In the genomic region with DNA sequence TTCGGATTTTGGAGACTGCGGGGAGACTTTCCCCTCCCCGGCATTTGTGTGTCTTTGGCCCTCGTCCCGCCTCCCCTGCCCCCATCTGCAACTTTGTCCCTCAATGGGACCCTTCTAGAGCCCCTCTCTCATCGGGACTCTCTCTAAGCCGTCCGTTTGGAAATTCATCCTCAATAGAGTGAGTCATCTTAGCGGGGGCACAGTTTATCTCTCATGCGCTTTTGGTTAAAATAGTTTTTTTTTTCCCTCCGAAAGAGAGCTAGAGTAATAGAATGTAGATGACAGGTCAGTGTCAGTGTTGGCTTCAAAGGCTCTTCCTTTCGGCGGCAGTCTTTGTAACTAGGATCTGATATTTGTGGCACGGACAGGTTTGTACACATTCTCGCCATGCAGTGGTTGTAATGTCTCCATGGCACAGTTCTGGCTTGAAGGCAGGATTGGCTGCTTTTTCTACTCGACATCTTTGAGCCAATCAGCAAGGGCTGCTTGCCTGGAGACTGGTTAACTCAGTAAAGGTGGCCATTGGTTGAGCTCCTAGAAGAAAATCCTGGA, we compare ENCODE assay signal across 1 cellular context.
TF ChIP-seq lines count a peak whose summit lies in the region.

No MANE protein-coding gene starts in this region.

TF ChIP-seq in K562, 482 proteins besides CTCF, POLR2A, EP300 and RAD21 (continued from another document and continues in another):
- TF ChIP-seq EWSR1 (IDR thresholded peaks at IDR 0.05; ENCODE audit: borderline replicate concordance, low read depth, partially characterized antibody) (no peak), XRCC4 (IDR thresholded peaks at IDR 0.05; ENCODE audit: extremely low read depth, insufficient read depth, insufficient read length) (no peak), ZNF707 (CRISPR knock-in tag; conservative IDR thresholded peaks at IDR 0.05) (no peak), MEF2A (IDR thresholded peaks at IDR 0.05; ENCODE audit: control insufficient read depth, low read depth, low read length) (no peak), ZNF134 (CRISPR knock-in tag; conservative IDR thresholded peaks at IDR 0.05) (no peak), FOS (IDR thresholded peaks at IDR 0.05; ENCODE audit: extremely low read depth, insufficient read length) (peak; percentile 65), NR2C1 (IDR thresholded peaks at IDR 0.05) (no peak), NR2C1 (tag; IDR thresholded peaks at IDR 0.05) (no peak), PTTG1 (tag; IDR thresholded peaks at IDR 0.05; ENCODE audit: low read depth) (no peak), LARP7 (IDR thresholded peaks at IDR 0.05) (no peak), HOMEZ (CRISPR knock-in tag; IDR thresholded peaks at IDR 0.05) (no peak), ETS2 (tag; IDR thresholded peaks at IDR 0.05; ENCODE audit: borderline replicate concordance, poor library complexity, severe bottlenecking) (no peak), CREM (IDR thresholded peaks at IDR 0.05; ENCODE audit: low read depth) (no peak; the same call in 1 of the 2 replicates), CTBP1 (IDR thresholded peaks at IDR 0.05; ENCODE audit: borderline replicate concordance) (no peak), FOXK1 (CRISPR knock-in tag; IDR thresholded peaks at IDR 0.05; ENCODE audit: borderline replicate concordance) (no peak), ZNF436 (CRISPR knock-in tag; IDR thresholded peaks at IDR 0.05) (no peak), NR0B1 (IDR thresholded peaks at IDR 0.05; ENCODE audit: partially characterized antibody) (no peak), SREBF1 (IDR thresholded peaks at IDR 0.05; ENCODE audit: borderline replicate concordance, low read depth, low read length) (no peak), RCOR1 (IDR thresholded peaks at IDR 0.05; ENCODE audit: borderline replicate concordance in 1 of 2, low read depth in 2 of 2, low read length in 2 of 2) (0 out of 4 replicates have a peak, but pooled peaks of 1 of the 2 experiments have one; percentile 15), ZNF408 (CRISPR knock-in tag; IDR thresholded peaks at IDR 0.05; ENCODE audit: low read depth) (no peak), GTF2F1 (IDR thresholded peaks at IDR 0.05; ENCODE audit: low read depth, low read length) (no peak), CHCHD3 (CRISPR knock-in tag; IDR thresholded peaks at IDR 0.05) (no peak), HDGF (IDR thresholded peaks at IDR 0.05) (no peak), MLLT1 (IDR thresholded peaks at IDR 0.05) (no peak), ZBTB7A (IDR thresholded peaks at IDR 0.05; ENCODE audit: borderline replicate concordance, control insufficient read depth, low read depth, low read length) (peak; percentile 78), CBX1 (IDR thresholded peaks at IDR 0.05; ENCODE audit: low read depth) (no peak), TCF15 (CRISPR knock-in tag; IDR thresholded peaks at IDR 0.05) (0 out of 2 replicates have a peak, but pooled peaks have one; percentile 38), ZSCAN32 (CRISPR knock-in tag; IDR thresholded peaks at IDR 0.05) (no peak), SNRNP70 (optimal IDR thresholded peaks at IDR 0.05; ENCODE audit: low read depth, low read length) (no peak), ZNF639 (CRISPR knock-in tag; conservative IDR thresholded peaks at IDR 0.05 in 1 of 2, IDR thresholded peaks at IDR 0.05 in 1 of 2) (no peak), CHD2 (IDR thresholded peaks at IDR 0.05; ENCODE audit: low read depth, low read length) (no peak), NRF1 (conservative IDR thresholded peaks at IDR 0.05 in 1 of 2, IDR thresholded peaks at IDR 0.05 in 1 of 2) (no peak), HLTF (IDR thresholded peaks at IDR 0.05) (no peak), ELF1 (tag; IDR thresholded peaks at IDR 0.05) (no peak)
- TF ChIP-seq, protein P1, sequence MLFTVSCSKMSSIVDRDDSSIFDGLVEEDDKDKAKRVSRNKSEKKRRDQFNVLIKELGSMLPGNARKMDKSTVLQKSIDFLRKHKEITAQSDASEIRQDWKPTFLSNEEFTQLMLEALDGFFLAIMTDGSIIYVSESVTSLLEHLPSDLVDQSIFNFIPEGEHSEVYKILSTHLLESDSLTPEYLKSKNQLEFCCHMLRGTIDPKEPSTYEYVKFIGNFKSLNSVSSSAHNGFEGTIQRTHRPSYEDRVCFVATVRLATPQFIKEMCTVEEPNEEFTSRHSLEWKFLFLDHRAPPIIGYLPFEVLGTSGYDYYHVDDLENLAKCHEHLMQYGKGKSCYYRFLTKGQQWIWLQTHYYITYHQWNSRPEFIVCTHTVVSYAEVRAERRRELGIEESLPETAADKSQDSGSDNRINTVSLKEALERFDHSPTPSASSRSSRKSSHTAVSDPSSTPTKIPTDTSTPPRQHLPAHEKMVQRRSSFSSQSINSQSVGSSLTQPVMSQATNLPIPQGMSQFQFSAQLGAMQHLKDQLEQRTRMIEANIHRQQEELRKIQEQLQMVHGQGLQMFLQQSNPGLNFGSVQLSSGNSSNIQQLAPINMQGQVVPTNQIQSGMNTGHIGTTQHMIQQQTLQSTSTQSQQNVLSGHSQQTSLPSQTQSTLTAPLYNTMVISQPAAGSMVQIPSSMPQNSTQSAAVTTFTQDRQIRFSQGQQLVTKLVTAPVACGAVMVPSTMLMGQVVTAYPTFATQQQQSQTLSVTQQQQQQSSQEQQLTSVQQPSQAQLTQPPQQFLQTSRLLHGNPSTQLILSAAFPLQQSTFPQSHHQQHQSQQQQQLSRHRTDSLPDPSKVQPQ (CRISPR knock-in tag; IDR thresholded peaks at IDR 0.05; ENCODE audit: borderline replicate concordance): no peak
- TF ChIP-seq, protein P2, sequence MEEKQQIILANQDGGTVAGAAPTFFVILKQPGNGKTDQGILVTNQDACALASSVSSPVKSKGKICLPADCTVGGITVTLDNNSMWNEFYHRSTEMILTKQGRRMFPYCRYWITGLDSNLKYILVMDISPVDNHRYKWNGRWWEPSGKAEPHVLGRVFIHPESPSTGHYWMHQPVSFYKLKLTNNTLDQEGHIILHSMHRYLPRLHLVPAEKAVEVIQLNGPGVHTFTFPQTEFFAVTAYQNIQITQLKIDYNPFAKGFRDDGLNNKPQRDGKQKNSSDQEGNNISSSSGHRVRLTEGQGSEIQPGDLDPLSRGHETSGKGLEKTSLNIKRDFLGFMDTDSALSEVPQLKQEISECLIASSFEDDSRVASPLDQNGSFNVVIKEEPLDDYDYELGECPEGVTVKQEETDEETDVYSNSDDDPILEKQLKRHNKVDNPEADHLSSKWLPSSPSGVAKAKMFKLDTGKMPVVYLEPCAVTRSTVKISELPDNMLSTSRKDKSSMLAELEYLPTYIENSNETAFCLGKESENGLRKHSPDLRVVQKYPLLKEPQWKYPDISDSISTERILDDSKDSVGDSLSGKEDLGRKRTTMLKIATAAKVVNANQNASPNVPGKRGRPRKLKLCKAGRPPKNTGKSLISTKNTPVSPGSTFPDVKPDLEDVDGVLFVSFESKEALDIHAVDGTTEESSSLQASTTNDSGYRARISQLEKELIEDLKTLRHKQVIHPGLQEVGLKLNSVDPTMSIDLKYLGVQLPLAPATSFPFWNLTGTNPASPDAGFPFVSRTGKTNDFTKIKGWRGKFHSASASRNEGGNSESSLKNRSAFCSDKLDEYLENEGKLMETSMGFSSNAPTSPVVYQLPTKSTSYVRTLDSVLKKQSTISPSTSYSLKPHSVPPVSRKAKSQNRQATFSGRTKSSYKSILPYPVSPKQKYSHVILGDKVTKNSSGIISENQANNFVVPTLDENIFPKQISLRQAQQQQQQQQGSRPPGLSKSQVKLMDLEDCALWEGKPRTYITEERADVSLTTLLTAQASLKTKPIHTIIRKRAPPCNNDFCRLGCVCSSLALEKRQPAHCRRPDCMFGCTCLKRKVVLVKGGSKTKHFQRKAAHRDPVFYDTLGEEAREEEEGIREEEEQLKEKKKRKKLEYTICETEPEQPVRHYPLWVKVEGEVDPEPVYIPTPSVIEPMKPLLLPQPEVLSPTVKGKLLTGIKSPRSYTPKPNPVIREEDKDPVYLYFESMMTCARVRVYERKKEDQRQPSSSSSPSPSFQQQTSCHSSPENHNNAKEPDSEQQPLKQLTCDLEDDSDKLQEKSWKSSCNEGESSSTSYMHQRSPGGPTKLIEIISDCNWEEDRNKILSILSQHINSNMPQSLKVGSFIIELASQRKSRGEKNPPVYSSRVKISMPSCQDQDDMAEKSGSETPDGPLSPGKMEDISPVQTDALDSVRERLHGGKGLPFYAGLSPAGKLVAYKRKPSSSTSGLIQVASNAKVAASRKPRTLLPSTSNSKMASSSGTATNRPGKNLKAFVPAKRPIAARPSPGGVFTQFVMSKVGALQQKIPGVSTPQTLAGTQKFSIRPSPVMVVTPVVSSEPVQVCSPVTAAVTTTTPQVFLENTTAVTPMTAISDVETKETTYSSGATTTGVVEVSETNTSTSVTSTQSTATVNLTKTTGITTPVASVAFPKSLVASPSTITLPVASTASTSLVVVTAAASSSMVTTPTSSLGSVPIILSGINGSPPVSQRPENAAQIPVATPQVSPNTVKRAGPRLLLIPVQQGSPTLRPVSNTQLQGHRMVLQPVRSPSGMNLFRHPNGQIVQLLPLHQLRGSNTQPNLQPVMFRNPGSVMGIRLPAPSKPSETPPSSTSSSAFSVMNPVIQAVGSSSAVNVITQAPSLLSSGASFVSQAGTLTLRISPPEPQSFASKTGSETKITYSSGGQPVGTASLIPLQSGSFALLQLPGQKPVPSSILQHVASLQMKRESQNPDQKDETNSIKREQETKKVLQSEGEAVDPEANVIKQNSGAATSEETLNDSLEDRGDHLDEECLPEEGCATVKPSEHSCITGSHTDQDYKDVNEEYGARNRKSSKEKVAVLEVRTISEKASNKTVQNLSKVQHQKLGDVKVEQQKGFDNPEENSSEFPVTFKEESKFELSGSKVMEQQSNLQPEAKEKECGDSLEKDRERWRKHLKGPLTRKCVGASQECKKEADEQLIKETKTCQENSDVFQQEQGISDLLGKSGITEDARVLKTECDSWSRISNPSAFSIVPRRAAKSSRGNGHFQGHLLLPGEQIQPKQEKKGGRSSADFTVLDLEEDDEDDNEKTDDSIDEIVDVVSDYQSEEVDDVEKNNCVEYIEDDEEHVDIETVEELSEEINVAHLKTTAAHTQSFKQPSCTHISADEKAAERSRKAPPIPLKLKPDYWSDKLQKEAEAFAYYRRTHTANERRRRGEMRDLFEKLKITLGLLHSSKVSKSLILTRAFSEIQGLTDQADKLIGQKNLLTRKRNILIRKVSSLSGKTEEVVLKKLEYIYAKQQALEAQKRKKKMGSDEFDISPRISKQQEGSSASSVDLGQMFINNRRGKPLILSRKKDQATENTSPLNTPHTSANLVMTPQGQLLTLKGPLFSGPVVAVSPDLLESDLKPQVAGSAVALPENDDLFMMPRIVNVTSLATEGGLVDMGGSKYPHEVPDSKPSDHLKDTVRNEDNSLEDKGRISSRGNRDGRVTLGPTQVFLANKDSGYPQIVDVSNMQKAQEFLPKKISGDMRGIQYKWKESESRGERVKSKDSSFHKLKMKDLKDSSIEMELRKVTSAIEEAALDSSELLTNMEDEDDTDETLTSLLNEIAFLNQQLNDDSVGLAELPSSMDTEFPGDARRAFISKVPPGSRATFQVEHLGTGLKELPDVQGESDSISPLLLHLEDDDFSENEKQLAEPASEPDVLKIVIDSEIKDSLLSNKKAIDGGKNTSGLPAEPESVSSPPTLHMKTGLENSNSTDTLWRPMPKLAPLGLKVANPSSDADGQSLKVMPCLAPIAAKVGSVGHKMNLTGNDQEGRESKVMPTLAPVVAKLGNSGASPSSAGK (IDR thresholded peaks at IDR 0.05): peak; percentile 77
- TF ChIP-seq, protein P3, sequence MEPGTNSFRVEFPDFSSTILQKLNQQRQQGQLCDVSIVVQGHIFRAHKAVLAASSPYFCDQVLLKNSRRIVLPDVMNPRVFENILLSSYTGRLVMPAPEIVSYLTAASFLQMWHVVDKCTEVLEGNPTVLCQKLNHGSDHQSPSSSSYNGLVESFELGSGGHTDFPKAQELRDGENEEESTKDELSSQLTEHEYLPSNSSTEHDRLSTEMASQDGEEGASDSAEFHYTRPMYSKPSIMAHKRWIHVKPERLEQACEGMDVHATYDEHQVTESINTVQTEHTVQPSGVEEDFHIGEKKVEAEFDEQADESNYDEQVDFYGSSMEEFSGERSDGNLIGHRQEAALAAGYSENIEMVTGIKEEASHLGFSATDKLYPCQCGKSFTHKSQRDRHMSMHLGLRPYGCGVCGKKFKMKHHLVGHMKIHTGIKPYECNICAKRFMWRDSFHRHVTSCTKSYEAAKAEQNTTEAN (CRISPR knock-in tag; IDR thresholded peaks at IDR 0.05): no peak
